Comparison of ENCODE assay signal across 8 cellular contexts in genomic region chr3:149657796-149658443, GRCh38. TPM values are rescaled to one million over a fixed set of nuclear protein-coding genes. Genes with fewer than 3 reads are reported as not detected.
DNase-seq lines count a peak whose midpoint lies in the region; ATAC-seq and TF ChIP-seq lines count a peak whose summit lies in the region.

Gene WWTR1 (minus strand): TSS chr3:149658025. CDS start chr3:149657306, 719 bp downstream.

- H3K27me3 ChIP-seq in upper lobe of right lung, result peaks cover 6% of the 10 kb centered on the region

- H3K9me3 Mint-ChIP-seq in activated naive CD4-positive, alpha-beta T cell treated with anti-CD3 and anti-CD28 coated beads for 36 hours, result no peaks in the 10 kb centered on the region
- peaks cover 0 to 3% (median 0%) of the 10 kb centered on the region in 9 donors for H3K9me3 Mint-ChIP-seq in naive thymus-derived CD8-positive, alpha-beta T cell

- H3K36me3 ChIP-seq in upper lobe of right lung, result no peaks in the 10 kb centered on the region

- intact Hi-C loops in activated naive CD4-positive, alpha-beta T cell treated with anti-CD3 and anti-CD28 coated beads for 36 hours (cut with micrococcal nuclease), result loop anchor here (2.0 to 5.0 kb wide), 4 partner anchors 45 to 155 kb away; partner anchors contain the start of genes COMMD2 and RNF13
- intact Hi-C loops in upper lobe of right lung (cut with DNase I), result no loop called here

- no peak for TF ChIP-seq CTCF in foreskin fibroblast (IDR thresholded peaks at IDR 0.05; ENCODE audit: low read depth, low read length)
- no peak for TF ChIP-seq CTCF in upper lobe of right lung (IDR thresholded peaks at IDR 0.05)

- peak; percentile 82 for ATAC-seq in GM18511 (IDR thresholded peaks at IDR 0.05; ENCODE audit: unreplicated experiment)
- ATAC-seq in HG02884 (IDR thresholded peaks at IDR 0.05; ENCODE audit: unreplicated experiment), result peak; percentile 60
- ATAC-seq in naive thymus-derived CD8-positive, alpha-beta T cell, result peak; percentile 22 to 33
- peak; percentile 91 for ATAC-seq in upper lobe of right lung

- H3K27me3 Mint-ChIP-seq in activated naive CD4-positive, alpha-beta T cell treated with anti-CD3 and anti-CD28 coated beads for 36 hours (ENCODE audit: low read depth), result peaks cover 67% of the 10 kb centered on the region
- H3K27me3 Mint-ChIP-seq in naive thymus-derived CD8-positive, alpha-beta T cell, result peaks cover 39 to 81% (median 58%) of the 10 kb centered on the region in 5 donors

- H3K9me3 ChIP-seq in upper lobe of right lung, result no peaks in the 10 kb centered on the region

- peak; percentile 93 for DNase-seq in ACHN
- peak; percentile 65 to 77 for DNase-seq in NCI-H524 (lab: John Stamatoyannopoulos, UW)
- DNase-seq in activated naive CD4-positive, alpha-beta T cell treated with anti-CD3 and anti-CD28 coated beads for 36 hours, result peak; percentile 59
- peak; percentile 96 to 98 for DNase-seq in foreskin fibroblast
- DNase-seq in naive thymus-derived CD8-positive, alpha-beta T cell, result peak in 1 of 10 donors; percentile 2
- DNase-seq in upper lobe of right lung, result peak; percentile 95

- peaks cover 11% of the 10 kb centered on the region for H3K4me1 ChIP-seq in upper lobe of right lung

- no peaks in the 10 kb centered on the region for H3K36me3 Mint-ChIP-seq in activated naive CD4-positive, alpha-beta T cell treated with anti-CD3 and anti-CD28 coated beads for 36 hours (ENCODE audit: low read depth)
- H3K36me3 Mint-ChIP-seq in naive thymus-derived CD8-positive, alpha-beta T cell, result peaks cover 0 to 5% (median 0%) of the 10 kb centered on the region in 3 donors

- H3K4me3 Mint-ChIP-seq in activated naive CD4-positive, alpha-beta T cell treated with anti-CD3 and anti-CD28 coated beads for 36 hours, result peak within 1 kb of the TSS; percentile 81
- H3K4me3 Mint-ChIP-seq in naive thymus-derived CD8-positive, alpha-beta T cell, result peak within 1 kb of the TSS; percentile 67 to 89 (median 78)

- in situ Hi-C loops in ACHN (cut with HindIII; ENCODE audit: low pct_ligation_motif_present, low pct_unique_long_range_greater_than_20kb, low sequenced_read_pairs), result no loop called here

- no peak within 1 kb of the TSS for H3K27ac Mint-ChIP-seq in activated naive CD4-positive, alpha-beta T cell treated with anti-CD3 and anti-CD28 coated beads for 36 hours
- peak within 1 kb of the TSS in 2 of 10 donors; percentile 17 to 18 for H3K27ac Mint-ChIP-seq in naive thymus-derived CD8-positive, alpha-beta T cell

- POLR2A ChIA-PET in naive thymus-derived CD8-positive, alpha-beta T cell (lab: Charles Lee), result no interaction called here

- H3K4me3 ChIP-seq in foreskin fibroblast (ENCODE audit: low read depth in 1 of 2, low read length in 2 of 2) (peak within 1 kb of the TSS; percentile 87 to 94), upper lobe of right lung (peak within 1 kb of the TSS; percentile 75)

- H3K27ac ChIP-seq in upper lobe of right lung, result peak within 1 kb of the TSS; percentile 96

- H3K4me1 Mint-ChIP-seq in activated naive CD4-positive, alpha-beta T cell treated with anti-CD3 and anti-CD28 coated beads for 36 hours (ENCODE audit: low read depth), result peaks cover 11% of the 10 kb centered on the region
- peaks cover 8 to 18% (median 14%) of the 10 kb centered on the region in 4 donors for H3K4me1 Mint-ChIP-seq in naive thymus-derived CD8-positive, alpha-beta T cell

- CTCF ChIA-PET in activated naive CD4-positive, alpha-beta T cell treated with anti-CD3 and anti-CD28 coated beads for 36 hours (lab: Charles Lee), result interaction anchor here (0.7 to 1.6 kb wide), 2 partner anchors 89 to 150 kb away, joined by 3 to 4 read pairs; no protein-coding TSS in a partner anchor

RNA-seq across cellular contexts. Expression of gene WWTR1, which starts in this region (rescaled TPM):
- total RNA-seq in activated naive CD4-positive, alpha-beta T cell treated with anti-CD3 and anti-CD28 coated beads for 36 hours, result under 1 TPM; 0.19 to 0.42 TPM
- under 1 TPM; 0.57 to 0.58 TPM for total RNA-seq in naive thymus-derived CD8-positive, alpha-beta T cell
- under 1 TPM; 0.06 to 0.37 (median 0.10) TPM for polyA plus RNA-seq in naive thymus-derived CD8-positive, alpha-beta T cell
- total RNA-seq in upper lobe of right lung, result 87.7 TPM

Comparison
In these comparisons a context has a peak if more than half of its experiments do, and no peak if none do; other contexts are left out.
1. RNA of gene WWTR1 (total RNA-seq): 87.7 TPM in upper lobe of right lung (single experiment); 0.57 to 0.58 TPM in naive thymus-derived CD8-positive, alpha-beta T cell and 0.19 to 0.42 TPM in activated naive CD4-positive, alpha-beta T cell treated with anti-CD3 and anti-CD28 coated beads for 36 hours; every median in the first group is over 10 times any median in the second.
2. Peak in DNase-seq in activated naive CD4-positive, alpha-beta T cell treated with anti-CD3 and anti-CD28 coated beads for 36 hours; RNA of the gene not detected or under 1 TPM.
3. Peak in ATAC-seq in naive thymus-derived CD8-positive, alpha-beta T cell; RNA of the gene not detected or under 1 TPM.
4. ATAC-seq: peak in every context shown above with its lines; median percentile 91 in upper lobe of right lung; 82 in GM18511; 60 in HG02884; 28 in naive thymus-derived CD8-positive, alpha-beta T cell.